In the genomic region with DNA sequence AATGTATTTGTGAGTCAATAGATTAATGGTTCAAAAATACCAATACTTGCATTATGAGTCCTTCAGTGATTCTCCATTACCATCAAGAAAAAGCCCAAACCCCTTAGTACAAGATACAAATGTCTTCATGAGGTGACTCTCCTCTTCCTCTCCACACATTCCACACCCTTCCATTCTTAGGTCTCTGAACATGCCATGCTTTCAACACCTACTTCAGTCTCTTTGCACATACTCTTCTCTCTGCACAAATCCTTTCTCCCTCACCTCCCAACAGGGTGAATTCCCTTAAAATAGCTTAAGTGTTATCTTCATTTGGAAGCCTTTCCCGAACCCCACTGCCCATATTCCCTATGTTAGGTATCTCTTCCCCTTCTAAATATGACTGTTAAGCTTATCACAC, we compare ENCODE assay signal across 17 cellular contexts.
DNase-seq lines count a peak whose midpoint lies in the region; ATAC-seq and TF ChIP-seq lines count a peak whose summit lies in the region.
"Had no signal": no experiment of that assay in that cellular context is flagged by ENCODE, and none has a peak within 500 bp of the region (broad histone marks: within the 10 kb centered on the region; RNA-seq: fewer than 3 reads in every experiment).

No MANE protein-coding gene starts in this region.

- no peaks in the 10 kb centered on the region for H3K27me3 ChIP-seq in left ventricle myocardium inferior (ENCODE audit: low read depth)
- no peaks in the 10 kb centered on the region for H3K27me3 ChIP-seq in cardiac muscle cell
- H3K27me3 ChIP-seq in right atrium auricular region = no peaks in the 10 kb centered on the region
- H3K27me3 ChIP-seq in right cardiac atrium (ENCODE audit: control insufficient read depth, insufficient read depth) = no peaks in the 10 kb centered on the region
- H3K27me3 ChIP-seq: BLaER1 treated with 17β-estradiol and CSF1 and Interleukin-3, amounts not matched to agents 10 nM and 100 nM had no signal

- H3K36me3 ChIP-seq in left ventricle myocardium inferior (no peaks in the 10 kb centered on the region), cardiac muscle cell (no peaks in the 10 kb centered on the region), right atrium auricular region (no peaks in the 10 kb centered on the region)
- H3K36me3 ChIP-seq: BLaER1 treated with 17β-estradiol and CSF1 and Interleukin-3, amounts not matched to agents 10 nM and 100 nM had no signal

- intact Hi-C loops in Right ventricle myocardium inferior (cut with DNase I) (no loop called here), left ventricle myocardium inferior (cut with micrococcal nuclease) (no loop called here), right cardiac atrium (cut with DNase I) (no loop called here)

- ATAC-seq in Right ventricle myocardium inferior (peak; percentile 65), right cardiac atrium (peak; percentile 73 to 91), GM21528 (IDR thresholded peaks at IDR 0.05; ENCODE audit: low FRiP score, unreplicated experiment) (no peak)
- ATAC-seq: A549; CD8-positive, alpha-beta T cell had no signal

- TF ChIP-seq CTCF in left ventricle myocardium inferior (IDR thresholded peaks at IDR 0.05; ENCODE audit: borderline replicate concordance) (no peak), cardiac muscle cell (IDR thresholded peaks at IDR 0.05; ENCODE audit: low read depth, low read length) (no peak), right atrium auricular region (IDR thresholded peaks at IDR 0.05) (no peak)

- H3K4me3 ChIP-seq in left ventricle myocardium inferior = no peak overlapping the region
- H3K4me3 ChIP-seq in cardiac muscle cell = no peak overlapping the region
- H3K4me3 ChIP-seq in right atrium auricular region = no peak overlapping the region
- H3K4me3 ChIP-seq in right cardiac atrium (ENCODE audit: low read length) = no peak overlapping the region
- H3K4me3 ChIP-seq: A549; BLaER1 treated with 17β-estradiol and CSF1 and Interleukin-3, amounts not matched to agents 10 nM and 100 nM had no signal

- H3K27ac ChIP-seq in left ventricle myocardium inferior (replicated peaks) (no peak overlapping the region), cardiac muscle cell (peak overlapping the region; percentile 14), right atrium auricular region (peak overlapping the region in 1 of 2 donors; percentile 23), right cardiac atrium (ENCODE audit: low read length) (no peak overlapping the region)
- H3K27ac ChIP-seq: 22Rv1; A549; BLaER1 treated with 17β-estradiol and CSF1 and Interleukin-3, amounts not matched to agents 10 nM and 100 nM; C4-2B had no signal

- 14% methylated on average over 1 of the region's 1 CpG for WGBS in right cardiac atrium

- H3K4me1 ChIP-seq in left ventricle myocardium inferior (peaks cover 5% of the 10 kb centered on the region), cardiac muscle cell (ENCODE audit: low read depth) (peaks cover 30% of the 10 kb centered on the region), right atrium auricular region (no peaks in the 10 kb centered on the region), right cardiac atrium (ENCODE audit: control insufficient read depth, insufficient read depth, low read length) (no peaks in the 10 kb centered on the region)
- H3K4me1 ChIP-seq: A549; BLaER1 treated with 17β-estradiol and CSF1 and Interleukin-3, amounts not matched to agents 10 nM and 100 nM; Caco-2 had no signal

- DNase-seq in Right ventricle myocardium inferior (ENCODE audit: missing footprints) = no peak
- DNase-seq in left ventricle myocardium inferior = no peak
- peak in 1 of 2 donors; percentile 71 for DNase-seq in cardiac muscle cell (ENCODE audit: low read depth in 1 of 2, low spot score in 1 of 2)
- no peak for DNase-seq in right atrium auricular region (ENCODE audit: low spot score)
- DNase-seq in right cardiac atrium = no peak
- DNase-seq: AML-193; Caco-2; Calu3; CD4-positive, alpha-beta T cell; CD8-positive, alpha-beta T cell; DMS79 treated with DMSO at 0.1 percent for 48 hours; GF-D8 had no signal

- H3K9me3 ChIP-seq in left ventricle myocardium inferior (replicated peaks) (peaks cover 6% of the 10 kb centered on the region), cardiac muscle cell (ENCODE audit: low read depth) (no peaks in the 10 kb centered on the region), right atrium auricular region (no peaks in the 10 kb centered on the region), right cardiac atrium (ENCODE audit: control insufficient read depth, low read length) (no peaks in the 10 kb centered on the region)
- H3K9me3 ChIP-seq: A549; BLaER1 treated with 17β-estradiol and CSF1 and Interleukin-3, amounts not matched to agents 10 nM and 100 nM; Caco-2 had no signal
